15 cellular contexts compared by ENCODE assay signal in the genomic region with DNA sequence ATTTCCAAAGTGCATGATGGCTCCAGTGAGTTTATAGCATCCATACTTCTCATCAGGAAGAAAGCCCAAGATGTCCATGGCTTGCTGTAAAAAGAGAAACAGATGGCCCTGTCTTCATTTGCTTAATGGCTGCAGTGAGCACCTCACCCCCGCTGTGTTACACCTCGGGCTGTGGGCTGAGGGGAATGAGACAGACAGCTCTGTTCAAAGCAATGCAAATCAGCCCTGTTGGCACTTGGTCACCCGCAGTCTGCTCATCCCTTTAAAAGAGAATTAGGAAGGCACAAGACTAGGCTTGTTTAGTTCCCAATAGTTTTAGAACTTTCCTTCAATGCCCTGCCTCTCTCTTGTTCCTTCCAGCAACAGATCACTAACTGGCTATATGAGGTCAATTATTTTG. TPM values are rescaled to one million over a fixed set of nuclear protein-coding genes. Genes with fewer than 3 reads are reported as not detected.
DNase-seq lines count a peak whose midpoint lies in the region; ATAC-seq and TF ChIP-seq lines count a peak whose summit lies in the region.
"Had no signal": no experiment of that assay in that cellular context is flagged by ENCODE, and none has a peak within 500 bp of the region (broad histone marks: within the 10 kb centered on the region; RNA-seq: fewer than 3 reads in every experiment).

No MANE protein-coding gene starts in this region.

- H3K4me1 ChIP-seq in ectodermal cell (ENCODE audit: control insufficient read depth, insufficient read depth, low read length) = peaks cover 33% of the 10 kb centered on the region

- no peak for ATAC-seq in stimulated activated memory B cell treated with anti-CD40 and anti-IgM and Interleukin-4, amounts not matched to agents 10 μg/mL and 1 μg/mL and 100 μg/mL, for 72 hours
- no peak for ATAC-seq in GM21619 (IDR thresholded peaks at IDR 0.05; ENCODE audit: unreplicated experiment)
- ATAC-seq in omental fat pad (ENCODE audit: low FRiP score) = no peak

- H3K36me3 ChIP-seq in H7 (replicated peaks; ENCODE audit: control insufficient read depth, insufficient read depth, low read length) = no peaks in the 10 kb centered on the region
- no peaks in the 10 kb centered on the region for H3K36me3 ChIP-seq in ectodermal cell (ENCODE audit: control insufficient read depth, insufficient read depth, low read length)
- H3K36me3 ChIP-seq: BLaER1 treated with 17β-estradiol and CSF1 and Interleukin-3, amounts not matched to agents 10 nM and 100 nM had no signal

- no peak overlapping the region for H3K27ac Mint-ChIP-seq in stimulated activated memory B cell treated with anti-CD40 and anti-IgM and Interleukin-4, amounts not matched to agents 10 μg/mL and 1 μg/mL and 100 μg/mL, for 72 hours
- H3K27ac Mint-ChIP-seq: stimulated activated naive CD8-positive, alpha-beta T cell treated with anti-CD3 and anti-CD28 coated beads, Interleukin-15, Interleukin-2, amounts not matched to agents 100 ng/mL and 50 ng/mL, for 24 hours had no signal

- no peaks in the 10 kb centered on the region for H3K9me3 Mint-ChIP-seq in stimulated activated memory B cell treated with anti-CD40 and anti-IgM and Interleukin-4, amounts not matched to agents 10 μg/mL and 1 μg/mL and 100 μg/mL, for 72 hours
- H3K9me3 Mint-ChIP-seq: stimulated activated naive CD8-positive, alpha-beta T cell treated with anti-CD3 and anti-CD28 coated beads, Interleukin-15, Interleukin-2, amounts not matched to agents 100 ng/mL and 50 ng/mL, for 24 hours had no signal

- no peak for TF ChIP-seq CTCF in omental fat pad (IDR thresholded peaks at IDR 0.05)

- H3K4me3 Mint-ChIP-seq in stimulated activated memory B cell treated with anti-CD40 and anti-IgM and Interleukin-4, amounts not matched to agents 10 μg/mL and 1 μg/mL and 100 μg/mL, for 72 hours = no peak overlapping the region
- H3K4me3 Mint-ChIP-seq: stimulated activated naive CD8-positive, alpha-beta T cell treated with anti-CD3 and anti-CD28 coated beads, Interleukin-15, Interleukin-2, amounts not matched to agents 100 ng/mL and 50 ng/mL, for 24 hours had no signal

- H3K4me3 ChIP-seq in H7 (ENCODE audit: insufficient read depth, low read depth, low read length) (no peak overlapping the region), ectodermal cell (ENCODE audit: insufficient read depth, low read depth, low read length) (no peak overlapping the region)
- H3K4me3 ChIP-seq: BLaER1 treated with 17β-estradiol and CSF1 and Interleukin-3, amounts not matched to agents 10 nM and 100 nM had no signal

- WGBS in ectodermal cell, 2 experiments = 0 to 3% methylated on average over 3 of the region's 3 CpGs

- DNase-seq in H7 (peak; percentile 34), NCI-H446 treated with DMSO at 0.1 percent for 48 hours (lab: John Stamatoyannopoulos, UW) (peak; percentile 77), occipital lobe (lab: John Stamatoyannopoulos, UW) (peak; percentile 21), DMS153 treated with DMSO at 0.1 percent for 48 hours (lab: John Stamatoyannopoulos, UW; ENCODE audit: unreplicated experiment) (no peak), omental fat pad (ENCODE audit: low spot score) (no peak)
- DNase-seq: activated naive CD4-positive, alpha-beta T cell treated with anti-CD3 and anti-CD28 coated beads, Interleukin-2, amount 50 U/mL, for 16 hours; Kasumi-1; NCI-H2029; SK-N-SH had no signal

- H3K27ac ChIP-seq in ectodermal cell (ENCODE audit: insufficient read depth, low read depth, low read length, poor library complexity, severe bottlenecking) = peak overlapping the region; percentile 50
- H3K27ac ChIP-seq: BLaER1 treated with 17β-estradiol and CSF1 and Interleukin-3, amounts not matched to agents 10 nM and 100 nM; epithelial cell of prostate had no signal

- H3K36me3 Mint-ChIP-seq in stimulated activated memory B cell treated with anti-CD40 and anti-IgM and Interleukin-4, amounts not matched to agents 10 μg/mL and 1 μg/mL and 100 μg/mL, for 72 hours = no peaks in the 10 kb centered on the region

- H3K27me3 Mint-ChIP-seq in stimulated activated memory B cell treated with anti-CD40 and anti-IgM and Interleukin-4, amounts not matched to agents 10 μg/mL and 1 μg/mL and 100 μg/mL, for 72 hours = no peaks in the 10 kb centered on the region
- H3K27me3 Mint-ChIP-seq: stimulated activated naive CD8-positive, alpha-beta T cell treated with anti-CD3 and anti-CD28 coated beads, Interleukin-15, Interleukin-2, amounts not matched to agents 100 ng/mL and 50 ng/mL, for 24 hours had no signal

- no peaks in the 10 kb centered on the region for H3K27me3 ChIP-seq in H7 (ENCODE audit: control insufficient read depth, insufficient read depth, low read length)
- H3K27me3 ChIP-seq in ectodermal cell (ENCODE audit: control insufficient read depth, insufficient read depth, low read length, poor library complexity, severe bottlenecking) = no peaks in the 10 kb centered on the region
- H3K27me3 ChIP-seq: BLaER1 treated with 17β-estradiol and CSF1 and Interleukin-3, amounts not matched to agents 10 nM and 100 nM had no signal

- H3K4me1 Mint-ChIP-seq in stimulated activated memory B cell treated with anti-CD40 and anti-IgM and Interleukin-4, amounts not matched to agents 10 μg/mL and 1 μg/mL and 100 μg/mL, for 72 hours = no peaks in the 10 kb centered on the region

- H3K9me3 ChIP-seq in ectodermal cell (ENCODE audit: control insufficient read depth, low read length) = no peaks in the 10 kb centered on the region
- H3K9me3 ChIP-seq: BLaER1 treated with 17β-estradiol and CSF1 and Interleukin-3, amounts not matched to agents 10 nM and 100 nM; SK-N-SH had no signal

RNA-seq across cellular contexts. Expression of a gene that starts 25.2 kb away (rescaled TPM):
- total RNA-seq in H7 (2014; rRNA removed; shearing (Covaris generic)) = 0.07 and 0.15 TPM in 2 replicates
- 0.48 TPM for polyA plus RNA-seq in ectodermal cell (2013, experiment 1 of 4)
- polyA plus RNA-seq in ectodermal cell (2013, experiment 2 of 4) = 0.43 TPM
- polyA plus RNA-seq in ectodermal cell (2013, experiment 3 of 4) = 0.37 TPM
- 0.53 TPM for polyA plus RNA-seq in ectodermal cell (2013, experiment 4 of 4)
- total RNA-seq in occipital lobe (0.31 TPM), omental fat pad (not detected)

Comparison
In these comparisons a context has a peak if more than half of its experiments do, and no peak if none do; other contexts are left out.
1. DNase-seq: peak in H7 (single experiment), NCI-H446 treated with DMSO at 0.1 percent for 48 hours (single experiment) and occipital lobe (single experiment); none in DMS153 treated with DMSO at 0.1 percent for 48 hours (single experiment) and omental fat pad (single experiment).